ENCODE assay signal across 11 cellular contexts in genomic region chr4:127967141-127967775, GRCh38. TPM values are rescaled to one million over a fixed set of nuclear protein-coding genes. Genes with fewer than 3 reads are reported as not detected.
DNase-seq lines count a peak whose midpoint lies in the region; ATAC-seq and TF ChIP-seq lines count a peak whose summit lies in the region.
"Had no signal": no experiment of that assay in that cellular context is flagged by ENCODE, and none has a peak within 500 bp of the region (broad histone marks: within the 10 kb centered on the region; RNA-seq: fewer than 3 reads in every experiment).

No MANE protein-coding gene starts in this region.

- peak overlapping the region; percentile 81 for H3K27ac Mint-ChIP-seq in activated CD8-positive, alpha-beta T cell treated with anti-CD3 and anti-CD28 coated beads for 36 hours
- no peak overlapping the region for H3K27ac Mint-ChIP-seq in activated CD8-positive, alpha-beta T cell treated with anti-CD3 and anti-CD28 coated beads, Interleukin-2, amount 10 ng/mL, durations not matched to agents 7 days and 5 days
- H3K27ac Mint-ChIP-seq in brain, result peak overlapping the region in 3 of 5 experiments; percentile 34 to 81 (median 79)

- H3K27ac ChIP-seq in osteoblast (ENCODE audit: low read depth, low read length), result no peak overlapping the region

- H4K20me1 ChIP-seq in osteoblast (ENCODE audit: insufficient read depth, low read length), result no peaks in the 10 kb centered on the region

- H3K27me3 Mint-ChIP-seq in activated CD8-positive, alpha-beta T cell treated with anti-CD3 and anti-CD28 coated beads for 36 hours, result no peaks in the 10 kb centered on the region
- H3K27me3 Mint-ChIP-seq in activated CD8-positive, alpha-beta T cell treated with anti-CD3 and anti-CD28 coated beads, Interleukin-2, amount 10 ng/mL, durations not matched to agents 7 days and 5 days (ENCODE audit: low read depth), result no peaks in the 10 kb centered on the region
- H3K27me3 Mint-ChIP-seq in brain, result peaks cover 13% of the 10 kb centered on the region

- H3K36me3 ChIP-seq in osteoblast (ENCODE audit: insufficient read depth, low read length), result peaks cover 2% of the 10 kb centered on the region
- H3K36me3 ChIP-seq: thoracic aorta had no signal

- H3K4me1 ChIP-seq in osteoblast (ENCODE audit: insufficient read depth, low read length), result peaks cover 7% of the 10 kb centered on the region

- no peak overlapping the region for H3K4me2 ChIP-seq in osteoblast (ENCODE audit: insufficient read depth, low read length)

- peaks cover 57% of the 10 kb centered on the region for H3K79me2 ChIP-seq in osteoblast (ENCODE audit: insufficient read depth, low read length)

- H3K36me3 Mint-ChIP-seq in activated CD8-positive, alpha-beta T cell treated with anti-CD3 and anti-CD28 coated beads for 36 hours (ENCODE audit: low read depth), result peaks cover 22% of the 10 kb centered on the region
- H3K36me3 Mint-ChIP-seq in activated CD8-positive, alpha-beta T cell treated with anti-CD3 and anti-CD28 coated beads, Interleukin-2, amount 10 ng/mL, durations not matched to agents 7 days and 5 days (ENCODE audit: low read depth), result peaks cover 27% of the 10 kb centered on the region
- H3K36me3 Mint-ChIP-seq in brain, result peaks cover 31% of the 10 kb centered on the region

- no peak for ATAC-seq in activated CD8-positive, alpha-beta T cell treated with anti-CD3 and anti-CD28 coated beads for 36 hours
- ATAC-seq in activated CD8-positive, alpha-beta T cell treated with anti-CD3 and anti-CD28 coated beads, Interleukin-2, amount 10 ng/mL, durations not matched to agents 7 days and 5 days, result no peak
- ATAC-seq: heart right ventricle had no signal

- H2AFZ ChIP-seq in osteoblast (ENCODE audit: low read length), result no peak overlapping the region

- H3K27me3 ChIP-seq in osteoblast (ENCODE audit: insufficient read depth, low read length), result no peaks in the 10 kb centered on the region
- H3K27me3 ChIP-seq: heart right ventricle had no signal

- H3K4me3 Mint-ChIP-seq in activated CD8-positive, alpha-beta T cell treated with anti-CD3 and anti-CD28 coated beads for 36 hours, result peak overlapping the region; percentile 45
- H3K4me3 Mint-ChIP-seq in activated CD8-positive, alpha-beta T cell treated with anti-CD3 and anti-CD28 coated beads, Interleukin-2, amount 10 ng/mL, durations not matched to agents 7 days and 5 days, result no peak overlapping the region
- H3K4me3 Mint-ChIP-seq in brain, result peak overlapping the region; percentile 71 to 91 (median 73)

- no peak for TF ChIP-seq CTCF in activated CD8-positive, alpha-beta T cell treated with anti-CD3 and anti-CD28 coated beads for 36 hours (IDR thresholded peaks at IDR 0.05)
- TF ChIP-seq CTCF in brain (conservative IDR thresholded peaks at IDR 0.05) (no peak), osteoblast (IDR thresholded peaks at IDR 0.05; ENCODE audit: extremely low read depth, low read depth, low read length) (no peak)

- POLR2A ChIA-PET in activated CD8-positive, alpha-beta T cell treated with anti-CD3 and anti-CD28 coated beads for 36 hours (lab: Charles Lee), result interaction anchor here (0.7 to 1.1 kb wide), 2 partner anchors 10 to 94 kb away, joined by 3 to 5 read pairs; partner anchors contain the start of gene LARP1B
- POLR2A ChIA-PET in activated CD8-positive, alpha-beta T cell treated with anti-CD3 and anti-CD28 coated beads, Interleukin-2, amount 10 ng/mL, durations not matched to agents 7 days and 5 days (lab: Charles Lee), result no interaction called here

- H3K9me3 ChIP-seq in osteoblast (ENCODE audit: low read depth, low read length), result no peaks in the 10 kb centered on the region
- H3K9me3 ChIP-seq: heart right ventricle, thoracic aorta had no signal

- CTCF ChIA-PET in activated CD8-positive, alpha-beta T cell treated with anti-CD3 and anti-CD28 coated beads for 36 hours (lab: Charles Lee), result no interaction called here
- CTCF ChIA-PET in activated CD8-positive, alpha-beta T cell treated with anti-CD3 and anti-CD28 coated beads, Interleukin-2, amount 10 ng/mL, durations not matched to agents 7 days and 5 days (lab: Charles Lee), result no interaction called here

- no peaks in the 10 kb centered on the region for H3K9me3 Mint-ChIP-seq in activated CD8-positive, alpha-beta T cell treated with anti-CD3 and anti-CD28 coated beads for 36 hours
- no peaks in the 10 kb centered on the region for H3K9me3 Mint-ChIP-seq in activated CD8-positive, alpha-beta T cell treated with anti-CD3 and anti-CD28 coated beads, Interleukin-2, amount 10 ng/mL, durations not matched to agents 7 days and 5 days (ENCODE audit: insufficient read depth)
- peaks cover 0 to 5% (median 3%) of the 10 kb centered on the region in 5 experiments for H3K9me3 Mint-ChIP-seq in brain

- H3K4me3 ChIP-seq in osteoblast (ENCODE audit: insufficient read depth, low read length), result no peak overlapping the region
- H3K4me3 ChIP-seq: thoracic aorta had no signal

- intact Hi-C loops in activated CD8-positive, alpha-beta T cell treated with anti-CD3 and anti-CD28 coated beads for 36 hours (cut with micrococcal nuclease), result loop anchor here (5.0 to 10.0 kb wide), 2 partner anchors 95 to 1128 kb away; partner anchors contain the start of genes C4orf33, LARP1B and SCLT1

- H3K4me1 Mint-ChIP-seq in activated CD8-positive, alpha-beta T cell treated with anti-CD3 and anti-CD28 coated beads for 36 hours (ENCODE audit: low read depth), result peaks cover 31% of the 10 kb centered on the region
- H3K4me1 Mint-ChIP-seq in activated CD8-positive, alpha-beta T cell treated with anti-CD3 and anti-CD28 coated beads, Interleukin-2, amount 10 ng/mL, durations not matched to agents 7 days and 5 days (ENCODE audit: low read depth), result peaks cover 36% of the 10 kb centered on the region
- H3K4me1 Mint-ChIP-seq in brain, result peaks cover 44% of the 10 kb centered on the region

- peak; percentile 5 for DNase-seq in activated CD8-positive, alpha-beta T cell treated with anti-CD3 and anti-CD28 coated beads for 36 hours
- no peak for DNase-seq in activated CD8-positive, alpha-beta T cell treated with anti-CD3 and anti-CD28 coated beads, Interleukin-2, amount 10 ng/mL, durations not matched to agents 7 days and 5 days
- DNase-seq in NCI-H69 (lab: John Stamatoyannopoulos, UW), result peak; percentile 47
- peak; percentile 82 for DNase-seq in osteoblast (ENCODE audit: insufficient read length, low spot score, missing footprints)
- DNase-seq in NCI-H510A treated with DMSO at 0.1 percent for 48 hours (lab: John Stamatoyannopoulos, UW), result no peak
- no peak for DNase-seq in LoVo (ENCODE audit: low spot score)
- no peak for DNase-seq in NCI-H1930 (lab: John Stamatoyannopoulos, UW)
- DNase-seq: heart right ventricle, NCI-H2107 had no signal

RNA-seq across cellular contexts. Expression of gene ABHD18, which starts 2.1 kb away (rescaled TPM):
- 10 to 100 TPM; 22.2 to 22.6 TPM for total RNA-seq in activated CD8-positive, alpha-beta T cell treated with anti-CD3 and anti-CD28 coated beads for 36 hours
- total RNA-seq in activated CD8-positive, alpha-beta T cell treated with anti-CD3 and anti-CD28 coated beads, Interleukin-2, amount 10 ng/mL, durations not matched to agents 7 days and 5 days, result 10 to 100 TPM; 26.4 to 26.5 TPM
- 2.5 TPM for polyA plus RNA-seq in brain (ENCODE audit: insufficient read depth, low read depth, low replicate concordance)
- total RNA-seq in osteoblast, result 8.3 and 10.1 TPM in 2 replicates

RNA-seq across cellular contexts. Expression of gene MFSD8, which starts 2.3 kb away (rescaled TPM):
- total RNA-seq in activated CD8-positive, alpha-beta T cell treated with anti-CD3 and anti-CD28 coated beads for 36 hours, result 10 to 100 TPM; 12.5 to 14.2 TPM
- total RNA-seq in activated CD8-positive, alpha-beta T cell treated with anti-CD3 and anti-CD28 coated beads, Interleukin-2, amount 10 ng/mL, durations not matched to agents 7 days and 5 days, result 10 to 100 TPM; 14.0 to 17.7 TPM
- 3.4 TPM for polyA plus RNA-seq in brain (ENCODE audit: insufficient read depth, low read depth, low replicate concordance)
- total RNA-seq in osteoblast, result 27.1 and 37.7 TPM in 2 replicates

Comparison
In these comparisons a context has a peak if more than half of its experiments do, and no peak if none do; other contexts are left out.
1. DNase-seq: peak in activated CD8-positive, alpha-beta T cell treated with anti-CD3 and anti-CD28 coated beads for 36 hours (single experiment), NCI-H69 (single experiment) and osteoblast (single experiment); none in activated CD8-positive, alpha-beta T cell treated with anti-CD3 and anti-CD28 coated beads, Interleukin-2, amount 10 ng/mL, durations not matched to agents 7 days and 5 days (single experiment), NCI-H510A treated with DMSO at 0.1 percent for 48 hours (single experiment), LoVo (single experiment) and NCI-H1930 (0 of 2).